20 cellular contexts compared by ENCODE assay signal in the genomic region with DNA sequence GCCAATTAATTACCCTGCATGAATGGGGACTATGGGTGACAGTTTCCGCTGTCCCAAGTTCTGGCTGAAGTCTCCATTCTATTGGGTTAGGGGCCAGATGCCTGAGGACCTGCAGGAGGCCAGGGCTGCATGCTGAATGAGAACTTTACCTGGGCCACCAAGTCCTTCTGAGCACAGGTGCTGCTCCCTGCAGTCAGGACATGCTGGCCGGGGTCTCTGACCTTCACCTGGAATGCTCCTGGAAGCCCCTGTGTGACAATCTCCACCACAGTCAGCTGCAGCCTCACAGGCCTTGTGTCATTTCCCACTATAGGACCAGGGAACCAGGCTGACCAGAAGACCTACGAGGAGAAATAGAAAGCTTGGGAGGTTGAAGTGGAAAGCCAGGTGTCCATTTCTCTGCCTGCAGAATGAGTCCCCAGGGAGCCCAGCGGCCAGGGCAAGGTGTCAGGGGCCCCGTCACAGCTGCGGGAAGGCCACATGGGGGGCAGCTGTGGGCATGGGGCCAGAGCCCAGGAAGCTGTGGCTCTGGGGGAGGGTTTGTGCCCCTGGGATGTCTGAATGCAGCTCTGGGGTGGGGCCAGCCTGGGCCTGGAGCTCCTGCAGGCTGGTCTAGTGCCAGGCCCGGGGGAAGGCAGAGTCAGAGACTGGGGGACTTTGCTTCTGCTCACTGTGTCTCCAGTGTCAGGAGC. TPM values are rescaled to one million over a fixed set of nuclear protein-coding genes. Genes with fewer than 3 reads are reported as not detected.
DNase-seq lines count a peak whose midpoint lies in the region; ATAC-seq and TF ChIP-seq lines count a peak whose summit lies in the region.
"Had no signal": no experiment of that assay in that cellular context is flagged by ENCODE, and none has a peak within 500 bp of the region (broad histone marks: within the 10 kb centered on the region; RNA-seq: fewer than 3 reads in every experiment).

No MANE protein-coding gene starts in this region.

- H3K9me3 ChIP-seq in HEK293 (ENCODE audit: control insufficient read depth, insufficient read depth, low read depth, low read length), result no peaks in the 10 kb centered on the region

- no peak overlapping the region for H3K27ac ChIP-seq in HEK293 (ENCODE audit: extremely low read depth, low read depth, low read length)
- H3K27ac ChIP-seq: GM23248, SK-N-MC had no signal

- no peak for TF ChIP-seq CTCF in HEK293 (tag by site-specific recombination; IDR thresholded peaks at IDR 0.05)

- H3K4me3 Mint-ChIP-seq in activated CD8-positive, alpha-beta memory T cell treated with anti-CD3 and anti-CD28 coated beads, Interleukin-2, amount 10 ng/mL, durations not matched to agents 7 days and 5 days, result no peak overlapping the region
- no peak overlapping the region for H3K4me3 Mint-ChIP-seq in stimulated activated effector memory CD8-positive, alpha-beta T cell treated with anti-CD3 and anti-CD28 coated beads, Interleukin-12 subunit alpha, Interleukin-12 subunit beta, amount 100 ng/mL, for 72 hours
- H3K4me3 Mint-ChIP-seq: CD8-positive, alpha-beta T cell had no signal

- H3K27me3 Mint-ChIP-seq in activated CD8-positive, alpha-beta memory T cell treated with anti-CD3 and anti-CD28 coated beads, Interleukin-2, amount 10 ng/mL, durations not matched to agents 7 days and 5 days, result no peaks in the 10 kb centered on the region

- peak; percentile 26 for DNase-seq in activated CD8-positive, alpha-beta memory T cell treated with anti-CD3 and anti-CD28 coated beads, Interleukin-2, amount 10 ng/mL, durations not matched to agents 7 days and 5 days
- DNase-seq in activated CD8-positive, alpha-beta memory T cell treated with anti-CD3 and anti-CD28 coated beads for 24 hours, result no peak
- peak; percentile 69 for DNase-seq in NCI-H69 (lab: John Stamatoyannopoulos, UW)
- peak in 1 of 2 donors; percentile 40 for DNase-seq in stimulated activated effector memory CD8-positive, alpha-beta T cell treated with anti-CD3 and anti-CD28 coated beads, Interleukin-12 subunit alpha, Interleukin-12 subunit beta, amount 100 ng/mL, for 72 hours (ENCODE audit: low spot score in 2 of 2)
- no peak for DNase-seq in hippocampal formation (lab: John Stamatoyannopoulos, UW)
- DNase-seq in SKM-1 (lab: John Stamatoyannopoulos, UW; ENCODE audit: unreplicated experiment), result no peak
- DNase-seq: ACHN, AML-193, DMS79 treated with DMSO at 0.1 percent for 48 hours, GM23248, HCEC 1CT, IMR-90, Kasumi-1, NCI-H1694 treated with DMSO at 0.1 percent for 48 hours, NCI-H446, PC-3 had no signal

- H3K27ac Mint-ChIP-seq in activated CD8-positive, alpha-beta memory T cell treated with anti-CD3 and anti-CD28 coated beads, Interleukin-2, amount 10 ng/mL, durations not matched to agents 7 days and 5 days, result no peak overlapping the region
- H3K27ac Mint-ChIP-seq in stimulated activated effector memory CD8-positive, alpha-beta T cell treated with anti-CD3 and anti-CD28 coated beads, Interleukin-12 subunit alpha, Interleukin-12 subunit beta, amount 100 ng/mL, for 72 hours, result peak overlapping the region; percentile 43
- H3K27ac Mint-ChIP-seq: CD8-positive, alpha-beta T cell had no signal

- ATAC-seq in activated CD8-positive, alpha-beta memory T cell treated with anti-CD3 and anti-CD28 coated beads, Interleukin-2, amount 10 ng/mL, durations not matched to agents 7 days and 5 days, result no peak
- no peak for ATAC-seq in stimulated activated effector memory CD8-positive, alpha-beta T cell treated with anti-CD3 and anti-CD28 coated beads, Interleukin-12 subunit alpha, Interleukin-12 subunit beta, amount 100 ng/mL, for 72 hours
- ATAC-seq: CD8-positive, alpha-beta T cell; PC-3 had no signal

- H3K9me3 Mint-ChIP-seq in activated CD8-positive, alpha-beta memory T cell treated with anti-CD3 and anti-CD28 coated beads, Interleukin-2, amount 10 ng/mL, durations not matched to agents 7 days and 5 days (ENCODE audit: low read depth), result peaks cover 12% of the 10 kb centered on the region
- peaks cover 7% of the 10 kb centered on the region for H3K9me3 Mint-ChIP-seq in stimulated activated effector memory CD8-positive, alpha-beta T cell treated with anti-CD3 and anti-CD28 coated beads, Interleukin-12 subunit alpha, Interleukin-12 subunit beta, amount 100 ng/mL, for 72 hours

- H3K36me3 Mint-ChIP-seq in activated CD8-positive, alpha-beta memory T cell treated with anti-CD3 and anti-CD28 coated beads, Interleukin-2, amount 10 ng/mL, durations not matched to agents 7 days and 5 days, result peaks cover 30% of the 10 kb centered on the region
- peaks cover 10% of the 10 kb centered on the region for H3K36me3 Mint-ChIP-seq in stimulated activated effector memory CD8-positive, alpha-beta T cell treated with anti-CD3 and anti-CD28 coated beads, Interleukin-12 subunit alpha, Interleukin-12 subunit beta, amount 100 ng/mL, for 72 hours
- H3K36me3 Mint-ChIP-seq: CD8-positive, alpha-beta T cell had no signal

- no peaks in the 10 kb centered on the region for H3K4me1 ChIP-seq in HEK293 (ENCODE audit: control insufficient read depth, insufficient read depth, low read length)

- peaks cover 42% of the 10 kb centered on the region for H3K4me1 Mint-ChIP-seq in activated CD8-positive, alpha-beta memory T cell treated with anti-CD3 and anti-CD28 coated beads, Interleukin-2, amount 10 ng/mL, durations not matched to agents 7 days and 5 days
- peaks cover 42% of the 10 kb centered on the region for H3K4me1 Mint-ChIP-seq in stimulated activated effector memory CD8-positive, alpha-beta T cell treated with anti-CD3 and anti-CD28 coated beads, Interleukin-12 subunit alpha, Interleukin-12 subunit beta, amount 100 ng/mL, for 72 hours

- H3K4me3 ChIP-seq in HEK293 (ENCODE audit: low read depth, low read length), result no peak overlapping the region
- H3K4me3 ChIP-seq: GM23248, SK-N-MC had no signal

- CTCF ChIA-PET in activated CD8-positive, alpha-beta memory T cell treated with anti-CD3 and anti-CD28 coated beads, Interleukin-2, amount 10 ng/mL, durations not matched to agents 7 days and 5 days (lab: Charles Lee), result interaction anchor here (1.3 to 8.0 kb wide), 3 partner anchors 11 to 334 kb away, joined by 4 to 112 read pairs (median 10); no protein-coding TSS in a partner anchor
- CTCF ChIA-PET in HEK293 (lab: Yijun Ruan, JAX), result interaction anchor here (0.6 to 1.1 kb wide), 3 partner anchors 213 to 544 kb away, joined by 3 read pairs; no protein-coding TSS in a partner anchor

- POLR2A ChIA-PET in HEK293 (lab: Yijun Ruan, JAX), result no interaction called here

- no peaks in the 10 kb centered on the region for H3K36me3 ChIP-seq in HEK293 (ENCODE audit: control insufficient read depth in 2 of 2, insufficient read depth in 1 of 2, low read length in 2 of 2)

TF ChIP-seq in HEK293, 187 proteins besides CTCF, POLR2A, EP300 and RAD21:
- TF ChIP-seq ZIC2 (tag by site-specific recombination; IDR thresholded peaks at IDR 0.05) (peak; percentile 67), ZBTB48 (tag by site-specific recombination; IDR thresholded peaks at IDR 0.05) (no peak)

RNA-seq across cellular contexts. Expression of gene GIMAP8, which starts 5.6 kb away (rescaled TPM):
- total RNA-seq in activated CD8-positive, alpha-beta memory T cell treated with anti-CD3 and anti-CD28 coated beads, Interleukin-2, amount 10 ng/mL, durations not matched to agents 7 days and 5 days, result 10 to 100 TPM in 1 of 2 experiments, 1 to 10 TPM in 1; 9.9 to 13.1 TPM
- total RNA-seq: GM23248, HT1080, IMR-90, PC-3 had no signal

Comparison
In these comparisons a context has a peak if more than half of its experiments do, and no peak if none do; other contexts are left out.
1. DNase-seq: peak in activated CD8-positive, alpha-beta memory T cell treated with anti-CD3 and anti-CD28 coated beads, Interleukin-2, amount 10 ng/mL, durations not matched to agents 7 days and 5 days (single experiment) and NCI-H69 (single experiment); none in activated CD8-positive, alpha-beta memory T cell treated with anti-CD3 and anti-CD28 coated beads for 24 hours (single experiment), hippocampal formation (0 of 2) and SKM-1 (single experiment).